In genomic region chr2:68669651-68670050, GRCh38 we compare ENCODE assay signal across 25 cellular contexts. TPM values are rescaled to one million over a fixed set of nuclear protein-coding genes. Genes with fewer than 3 reads are reported as not detected.
"Had no signal": no experiment of that assay in that cellular context is flagged by ENCODE, and none has a peak within 500 bp of the region (broad histone marks: within the 10 kb centered on the region; RNA-seq: fewer than 3 reads in every experiment).

No MANE protein-coding gene starts in this region.

- H3K9ac ChIP-seq: KMS-11, SK-N-SH had no signal

- H3K36me3 Mint-ChIP-seq: T-cell had no signal

- H3K4me3 Mint-ChIP-seq: T-cell, T-helper 17 cell had no signal

- DNase-seq: MV-4-11, NCI-H1092, NCI-H1105 treated with DMSO at 0.1 percent for 48 hours, NCI-H1417 treated with DMSO at 0.1 percent for 48 hours, NCI-H146, NCI-H1694 treated with DMSO at 0.1 percent for 48 hours, NCI-H1930, NCI-H2081, NCI-H2107, NCI-H2227 treated with DMSO at 0.1 percent for 48 hours, NCI-H510A, NCI-H524 treated with DMSO at 0.1 percent for 48 hours, NCI-H774, Right ventricle myocardium superior, RPMI8226, SK-N-SH, SW 1271, T-cell, T-helper 17 cell had no signal

- H3K9me3 ChIP-seq: SK-N-SH had no signal

- H3K4me2 ChIP-seq: KMS-11, SK-N-SH had no signal

- H3K4me1 Mint-ChIP-seq: T-cell, T-helper 17 cell had no signal

- H3K27ac ChIP-seq: KMS-11 had no signal

- H3K27ac Mint-ChIP-seq: T-cell, T-helper 17 cell had no signal

RNA-seq across cellular contexts. Expression of gene PROKR1, which starts 26.3 kb away (rescaled TPM):
- total RNA-seq: HepG2, HT-29, IMR-90, LHCN-M2, MCF 10A, Right ventricle myocardium superior, T-cell, T-helper 17 cell had no signal
- polyA plus RNA-seq: HepG2, IMR-90, SK-N-SH had no signal
